Comparison of ENCODE assay signal across 8 cellular contexts in the genomic region with DNA sequence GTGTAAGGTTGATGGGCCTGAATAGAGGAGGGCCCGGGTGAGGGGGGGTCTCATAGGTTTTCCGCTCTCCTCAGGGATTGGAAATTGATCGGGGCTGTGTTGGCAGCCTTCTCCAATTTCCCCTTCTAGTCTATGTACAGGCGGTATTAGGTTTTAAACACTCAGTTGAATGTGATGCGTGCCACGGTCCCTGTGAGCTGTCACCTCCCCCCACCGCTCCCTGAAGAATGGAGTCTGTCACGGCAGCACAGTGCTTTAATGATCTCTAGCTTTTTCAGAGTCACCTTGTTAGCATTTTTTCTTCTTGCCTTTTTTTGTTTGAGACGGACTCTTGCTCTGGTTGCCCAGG. TPM values are rescaled to one million over a fixed set of nuclear protein-coding genes. Genes with fewer than 3 reads are reported as not detected.
DNase-seq lines count a peak whose midpoint lies in the region; ATAC-seq and TF ChIP-seq lines count a peak whose summit lies in the region.

No MANE protein-coding gene starts in this region.

- RAD21 ChIA-PET in HCT116 (lab: Charles Lee; ENCODE audit: low non-redundant PET in 1 of 2, low total read pairs in 2 of 2, uncharacterized antibody in 2 of 2, unreplicated experiment in 2 of 2): no interaction called here

- H3K4me1 Mint-ChIP-seq in activated CD4-positive, alpha-beta T cell treated with anti-CD3 and anti-CD28 coated beads, Interleukin-2, amount 10 ng/mL, durations not matched to agents 7 days and 5 days: peaks cover 63% of the 10 kb centered on the region

- H3K9me3 Mint-ChIP-seq in activated CD4-positive, alpha-beta T cell treated with anti-CD3 and anti-CD28 coated beads, Interleukin-2, amount 10 ng/mL, durations not matched to agents 7 days and 5 days: no peaks in the 10 kb centered on the region

- DNase-seq in AG08396 (ENCODE audit: low spot score) (peak; percentile 54), HCT116 (ENCODE audit: low read depth, low spot score) (no peak), foreskin fibroblast (peak in 1 of 2 donors; percentile 37), renal cortical epithelial cell (ENCODE audit: low read depth) (peak; percentile 18), GM10266 (ENCODE audit: extremely low spot score) (no peak)
- peak; percentile 17 for DNase-seq in activated CD4-positive, alpha-beta T cell treated with anti-CD3 and anti-CD28 coated beads, Interleukin-2, amount 10 ng/mL, durations not matched to agents 7 days and 5 days

- H3K36me3 ChIP-seq in HCT116 (ENCODE audit: control insufficient read depth in 1 of 2, insufficient read depth in 2 of 2, low read length in 2 of 2): peaks cover 45 to 57% of the 10 kb centered on the region in 2 experiments

- no peaks in the 10 kb centered on the region for H3K9me2 ChIP-seq in HCT116 (ENCODE audit: insufficient read depth)

- peak overlapping the region; percentile 89 for H3K9ac ChIP-seq in HCT116 (ENCODE audit: low read length)

- peaks cover 95% of the 10 kb centered on the region for H3K79me2 ChIP-seq in HCT116 (ENCODE audit: insufficient read depth, low read length)

- no peak for TF ChIP-seq POLR2A in HCT116 (IDR thresholded peaks at IDR 0.05; ENCODE audit: borderline replicate concordance, extremely low read depth, insufficient read depth, insufficient read length)

- BruUV-seq in HCT116 (replicated peaks; lab: Mats Ljungman, UMichigan): no TSS peak

- intact Hi-C loops in HCT116 (cut with micrococcal nuclease): no loop called here

- H3K4me3 Mint-ChIP-seq in activated CD4-positive, alpha-beta T cell treated with anti-CD3 and anti-CD28 coated beads, Interleukin-2, amount 10 ng/mL, durations not matched to agents 7 days and 5 days: peak overlapping the region; percentile 80

- peak overlapping the region; percentile 75 for H3K4me2 ChIP-seq in HCT116 (ENCODE audit: low read length)

- peak overlapping the region; percentile 90 for H3K27ac Mint-ChIP-seq in activated CD4-positive, alpha-beta T cell treated with anti-CD3 and anti-CD28 coated beads, Interleukin-2, amount 10 ng/mL, durations not matched to agents 7 days and 5 days

- no peaks in the 10 kb centered on the region for H3K27me3 Mint-ChIP-seq in activated CD4-positive, alpha-beta T cell treated with anti-CD3 and anti-CD28 coated beads, Interleukin-2, amount 10 ng/mL, durations not matched to agents 7 days and 5 days

- H3K9me3 ChIP-seq in HCT116 (ENCODE audit: control insufficient read depth in 1 of 2, insufficient read depth in 1 of 2, low read depth in 1 of 2, low read length in 2 of 2): no peaks in the 10 kb centered on the region

- H3K27me3 ChIP-seq in HCT116 (ENCODE audit: insufficient read depth, low read length): no peaks in the 10 kb centered on the region

- no peak overlapping the region for H2AFZ ChIP-seq in HCT116 (ENCODE audit: low read depth, low read length, poor library complexity, severe bottlenecking)

- peak overlapping the region; percentile 90 for H3K27ac ChIP-seq in HCT116 (ENCODE audit: low read depth, low read length)

- peaks cover 7% of the 10 kb centered on the region; the same call in 1 of the 2 replicates for H4K20me1 ChIP-seq in HCT116 (ENCODE audit: insufficient read depth)

- TF ChIP-seq CTCF in HCT116 (IDR thresholded peaks at IDR 0.05 in 2 of 3, conservative IDR thresholded peaks at IDR 0.05 in 1 of 3; ENCODE audit: borderline replicate concordance in 1 of 3, insufficient read depth in 1 of 3, low read depth in 2 of 3, low read length in 2 of 3) (no peak), foreskin fibroblast (IDR thresholded peaks at IDR 0.05; ENCODE audit: low read depth, low read length) (no peak), GM10266 (IDR thresholded peaks at IDR 0.05; ENCODE audit: control insufficient read depth, insufficient read depth, low read depth, missing control alignments) (no peak)

- CTCF ChIA-PET in HCT116 (lab: Charles Lee): interaction anchor here (1.5 kb wide), 1 partner anchor 19 kb away, joined by 6 read pairs; no protein-coding TSS in a partner anchor
- CTCF ChIA-PET in activated CD4-positive, alpha-beta T cell treated with anti-CD3 and anti-CD28 coated beads, Interleukin-2, amount 10 ng/mL, durations not matched to agents 7 days and 5 days (lab: Charles Lee): interaction anchor here (0.6 to 3.7 kb wide), 2 partner anchors 21 to 69 kb away, joined by 3 to 16 read pairs; no protein-coding TSS in a partner anchor

- POLR2A ChIA-PET in HCT116 (lab: Charles Lee): no interaction called here
- POLR2A ChIA-PET in activated CD4-positive, alpha-beta T cell treated with anti-CD3 and anti-CD28 coated beads, Interleukin-2, amount 10 ng/mL, durations not matched to agents 7 days and 5 days (lab: Charles Lee): interaction anchor here (0.5 to 0.6 kb wide), 2 partner anchors 21 to 109 kb away, joined by 3 to 4 read pairs; no protein-coding TSS in a partner anchor

- no peak for TF ChIP-seq RAD21 in HCT116 (IDR thresholded peaks at IDR 0.05; ENCODE audit: low read depth)

- H3K4me1 ChIP-seq in HCT116 (ENCODE audit: control insufficient read depth in 1 of 2, insufficient read depth in 2 of 2, low read length in 2 of 2): peaks cover 11 to 22% of the 10 kb centered on the region in 2 experiments; a peak in 3 of 4 replicates

- ATAC-seq in HCT116 (no peak), HG03045 (IDR thresholded peaks at IDR 0.05; ENCODE audit: unreplicated experiment) (no peak), GM21529 (IDR thresholded peaks at IDR 0.05; ENCODE audit: unreplicated experiment) (no peak)

- H3K4me3 ChIP-seq in HCT116 (replicated peaks in 1 of 2; ENCODE audit: low read depth in 1 of 2, low read length in 2 of 2) (peak overlapping the region; percentile 92 to 93), foreskin fibroblast (ENCODE audit: low read depth in 1 of 2, low read length in 2 of 2) (peak overlapping the region; percentile 83 to 87)

- peaks cover 47% of the 10 kb centered on the region for H3K36me3 Mint-ChIP-seq in activated CD4-positive, alpha-beta T cell treated with anti-CD3 and anti-CD28 coated beads, Interleukin-2, amount 10 ng/mL, durations not matched to agents 7 days and 5 days (ENCODE audit: low read depth)

TF ChIP-seq in HCT116, 20 proteins besides CTCF, POLR2A, EP300 and RAD21:
- TF ChIP-seq SRF (IDR thresholded peaks at IDR 0.05; ENCODE audit: low read depth) (no peak), TCF7L2 (IDR thresholded peaks at IDR 0.05; ENCODE audit: borderline replicate concordance, extremely low read depth, insufficient read depth, insufficient read length) (no peak), ELF1 (IDR thresholded peaks at IDR 0.05; ENCODE audit: borderline replicate concordance, low read depth) (no peak), CBX3 (IDR thresholded peaks at IDR 0.05; ENCODE audit: low read depth) (no peak)
- TF ChIP-seq, protein P1, sequence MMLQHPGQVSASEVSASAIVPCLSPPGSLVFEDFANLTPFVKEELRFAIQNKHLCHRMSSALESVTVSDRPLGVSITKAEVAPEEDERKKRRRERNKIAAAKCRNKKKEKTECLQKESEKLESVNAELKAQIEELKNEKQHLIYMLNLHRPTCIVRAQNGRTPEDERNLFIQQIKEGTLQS (IDR thresholded peaks at IDR 0.05): no peak
- TF ChIP-seq, protein P2, sequence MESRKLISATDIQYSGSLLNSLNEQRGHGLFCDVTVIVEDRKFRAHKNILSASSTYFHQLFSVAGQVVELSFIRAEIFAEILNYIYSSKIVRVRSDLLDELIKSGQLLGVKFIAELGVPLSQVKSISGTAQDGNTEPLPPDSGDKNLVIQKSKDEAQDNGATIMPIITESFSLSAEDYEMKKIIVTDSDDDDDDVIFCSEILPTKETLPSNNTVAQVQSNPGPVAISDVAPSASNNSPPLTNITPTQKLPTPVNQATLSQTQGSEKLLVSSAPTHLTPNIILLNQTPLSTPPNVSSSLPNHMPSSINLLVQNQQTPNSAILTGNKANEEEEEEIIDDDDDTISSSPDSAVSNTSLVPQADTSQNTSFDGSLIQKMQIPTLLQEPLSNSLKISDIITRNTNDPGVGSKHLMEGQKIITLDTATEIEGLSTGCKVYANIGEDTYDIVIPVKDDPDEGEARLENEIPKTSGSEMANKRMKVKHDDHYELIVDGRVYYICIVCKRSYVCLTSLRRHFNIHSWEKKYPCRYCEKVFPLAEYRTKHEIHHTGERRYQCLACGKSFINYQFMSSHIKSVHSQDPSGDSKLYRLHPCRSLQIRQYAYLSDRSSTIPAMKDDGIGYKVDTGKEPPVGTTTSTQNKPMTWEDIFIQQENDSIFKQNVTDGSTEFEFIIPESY (IDR thresholded peaks at IDR 0.05; ENCODE audit: extremely low read depth, insufficient replicate concordance, low read length): no peak
TF ChIP-seq in HCT116: peak in this region for 0.

RNA-seq across cellular contexts. Expression of a gene that starts 0.8 kb away (rescaled TPM):
- total RNA-seq in HCT116 (2021; ENCODE audit: unreplicated experiment) (839 TPM), renal cortical epithelial cell (349 and 463 TPM in 2 replicates)
- 1,327 and 1,340 TPM in 2 replicates for polyA plus RNA-seq in HCT116 (2012)
- 100 to 1,000 TPM; 461 to 486 TPM for total RNA-seq in activated CD4-positive, alpha-beta T cell treated with anti-CD3 and anti-CD28 coated beads, Interleukin-2, amount 10 ng/mL, durations not matched to agents 7 days and 5 days

RNA-seq across cellular contexts. Expression of a gene that starts 1.0 kb away (rescaled TPM):
- total RNA-seq in HCT116 (2021; ENCODE audit: unreplicated experiment): 73.0 TPM
- 53.7 and 56.0 TPM in 2 replicates for polyA plus RNA-seq in HCT116 (2012)
- 10 to 100 TPM; 24.0 to 27.6 TPM for total RNA-seq in activated CD4-positive, alpha-beta T cell treated with anti-CD3 and anti-CD28 coated beads, Interleukin-2, amount 10 ng/mL, durations not matched to agents 7 days and 5 days
- 25.5 and 26.6 TPM in 2 replicates for total RNA-seq in renal cortical epithelial cell

RNA-seq across cellular contexts. Expression of a gene that starts 49.4 kb away (rescaled TPM):
- total RNA-seq in HCT116 (2021; ENCODE audit: unreplicated experiment): 30.0 TPM
- 30.2 and 35.4 TPM in 2 replicates for polyA plus RNA-seq in HCT116 (2012)
- 1 to 10 TPM; 1.6 to 1.7 TPM for total RNA-seq in activated CD4-positive, alpha-beta T cell treated with anti-CD3 and anti-CD28 coated beads, Interleukin-2, amount 10 ng/mL, durations not matched to agents 7 days and 5 days
- total RNA-seq in renal cortical epithelial cell: 1.6 and 8.5 TPM in 2 replicates

Comparison
In these comparisons a context has a peak if more than half of its experiments do, and no peak if none do; other contexts are left out.
1. DNase-seq: peak in AG08396 (single experiment), activated CD4-positive, alpha-beta T cell treated with anti-CD3 and anti-CD28 coated beads, Interleukin-2, amount 10 ng/mL, durations not matched to agents 7 days and 5 days (single experiment) and renal cortical epithelial cell (single experiment); none in HCT116 (single experiment) and GM10266 (single experiment).